ENCODE assay signal across 8 cellular contexts in genomic region chr1:236795035-236795756, GRCh38. TPM values are rescaled to one million over a fixed set of nuclear protein-coding genes. Genes with fewer than 3 reads are reported as not detected.
DNase-seq lines count a peak whose midpoint lies in the region; ATAC-seq, FAIRE-seq and TF ChIP-seq lines count a peak whose summit lies in the region.

TSS of gene MTR (plus strand) at chr1:236795292. CDS start at chr1:236795704, 412 bp downstream.

- H3K9ac ChIP-seq in Loucy (ENCODE audit: low read depth, low read length, poor library complexity, severe bottlenecking): peak within 1 kb of the TSS; percentile 86

- H3K27me3 Mint-ChIP-seq in natural killer cell (ENCODE audit: low read depth in 2 of 2): peaks cover 8 to 20% of the 10 kb centered on the region in 2 donors

- peaks cover 28 to 41% of the 10 kb centered on the region in 2 donors for H3K4me1 Mint-ChIP-seq in natural killer cell

- peak within 1 kb of the TSS; percentile 95 to 98 for H3K27ac Mint-ChIP-seq in natural killer cell

- peak within 1 kb of the TSS; percentile 98 for H3K4me3 Mint-ChIP-seq in natural killer cell

- H3K9me2 ChIP-seq in Loucy (replicated peaks; ENCODE audit: low read depth, low read length): no peaks in the 10 kb centered on the region

- intact Hi-C loops in natural killer cell (cut with micrococcal nuclease): loop anchor here (10.0 kb wide), 1 partner anchor 930 kb away; the partner anchor contains the start of gene LYST

- H3K4me2 ChIP-seq in Loucy (ENCODE audit: low read depth, low read length, poor library complexity, severe bottlenecking): peak within 1 kb of the TSS; percentile 95

- peaks cover 19% of the 10 kb centered on the region for H4K20me1 ChIP-seq in Loucy (ENCODE audit: insufficient read depth, low read length, poor library complexity, severe bottlenecking)

- no peak for TF ChIP-seq CTCF in Loucy (conservative IDR thresholded peaks at IDR 0.05; ENCODE audit: low read length)
- TF ChIP-seq CTCF in natural killer cell (IDR thresholded peaks at IDR 0.05): no peak

- peak; percentile 81 for TF ChIP-seq POLR2A in H54 (IDR thresholded peaks at IDR 0.05; ENCODE audit: low read depth, low read length)
- peak; percentile 95 for TF ChIP-seq POLR2A in Raji (IDR thresholded peaks at IDR 0.05; ENCODE audit: insufficient read depth, low read depth, low read length)

- H3K36me3 Mint-ChIP-seq in natural killer cell: no peaks in the 10 kb centered on the region

- H3K36me3 ChIP-seq in Loucy (ENCODE audit: insufficient read depth, low read length): no peaks in the 10 kb centered on the region

- peak; percentile 94 for FAIRE-seq in H54 (lab: Jason Lieb, UNC)

- H2AFZ ChIP-seq in Loucy (ENCODE audit: low read length): peak within 1 kb of the TSS; percentile 96

- no peaks in the 10 kb centered on the region for H3K9me3 Mint-ChIP-seq in natural killer cell

- peak; percentile 91 to 98 (median 93) for ATAC-seq in natural killer cell

- H3F3A ChIP-seq in Loucy (ENCODE audit: low read depth): no peaks in the 10 kb centered on the region

- H3K4me3 ChIP-seq in Loucy (ENCODE audit: low read length, poor library complexity, severe bottlenecking): peak within 1 kb of the TSS; percentile 93

- H3K9me3 ChIP-seq in Loucy (ENCODE audit: insufficient read depth, low read depth, low read length): no peaks in the 10 kb centered on the region

- H3K79me2 ChIP-seq in Loucy (ENCODE audit: insufficient read depth, low read length): peaks cover 48% of the 10 kb centered on the region

- peaks cover 24% of the 10 kb centered on the region for H3K27me3 ChIP-seq in Loucy (ENCODE audit: insufficient read depth, low read length, poor library complexity, severe bottlenecking)

- DNase-seq in EL (peak; percentile 99), H54 (ENCODE audit: insufficient read length, low spot score) (peak; percentile 92), fibroblast of peridontal ligament (ENCODE audit: extremely low read depth) (peak; percentile 98), natural killer cell (peak; percentile 94)
- DNase-seq in activated T-helper 9 cell treated with anti-CD3 and anti-CD28 coated beads, Interleukin-2, amount 50 U/mL, for 16 hours (ENCODE audit: low read depth): peak; percentile 93
- peak; percentile 98 for DNase-seq in stimulated activated naive CD4-positive, alpha-beta T cell treated with Interleukin-2 at 50 U/mL for 16 hours (lab: John Stamatoyannopoulos, UW)

- peaks cover 23% of the 10 kb centered on the region for H3K4me1 ChIP-seq in Loucy (ENCODE audit: insufficient read depth, low read length, poor library complexity, severe bottlenecking)

RNA-seq across cellular contexts. Expression of gene MTR, which starts in this region (rescaled TPM):
- total RNA-seq in natural killer cell: 10 to 100 TPM; 28.4 to 41.1 (median 38.4) TPM

Comparison
In these comparisons a context has a peak if more than half of its experiments do, and no peak if none do; other contexts are left out.
1. Peak in every context shown above with its lines: DNase-seq, ATAC-seq and H3K4me3 ChIP-seq.